Comparison of ENCODE assay signal across 2 cellular contexts in the genomic region with DNA sequence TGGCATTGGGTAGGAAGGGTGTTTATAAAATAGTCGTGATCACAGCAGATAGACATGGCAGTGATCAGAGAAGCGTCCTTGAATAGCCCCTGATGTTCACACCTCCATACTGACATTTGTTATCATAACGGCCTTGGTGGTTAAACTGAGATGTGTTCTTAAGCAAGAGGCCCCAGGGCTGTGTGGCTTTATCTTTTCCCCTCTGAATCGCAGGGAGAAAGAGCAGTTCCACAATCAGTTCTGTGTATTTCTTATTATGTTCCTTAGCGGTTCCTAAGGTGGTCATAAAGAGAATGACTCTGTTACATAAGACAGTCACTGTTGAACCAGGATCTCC.
TF ChIP-seq lines count a peak whose summit lies in the region.

No MANE protein-coding gene starts in this region.

TF ChIP-seq in IMR-90, 13 proteins besides CTCF, POLR2A, EP300 and RAD21:
- TF ChIP-seq NFE2L2 (IDR thresholded peaks at IDR 0.05; ENCODE audit: low read depth, low read length) (no peak), CEBPB (IDR thresholded peaks at IDR 0.05; ENCODE audit: low read depth, low read length) (0 out of 2 replicates have a peak, but pooled peaks have one; percentile 45)

TF ChIP-seq in liver, 16 proteins besides CTCF, POLR2A, EP300 and RAD21:
- TF ChIP-seq, protein P1, sequence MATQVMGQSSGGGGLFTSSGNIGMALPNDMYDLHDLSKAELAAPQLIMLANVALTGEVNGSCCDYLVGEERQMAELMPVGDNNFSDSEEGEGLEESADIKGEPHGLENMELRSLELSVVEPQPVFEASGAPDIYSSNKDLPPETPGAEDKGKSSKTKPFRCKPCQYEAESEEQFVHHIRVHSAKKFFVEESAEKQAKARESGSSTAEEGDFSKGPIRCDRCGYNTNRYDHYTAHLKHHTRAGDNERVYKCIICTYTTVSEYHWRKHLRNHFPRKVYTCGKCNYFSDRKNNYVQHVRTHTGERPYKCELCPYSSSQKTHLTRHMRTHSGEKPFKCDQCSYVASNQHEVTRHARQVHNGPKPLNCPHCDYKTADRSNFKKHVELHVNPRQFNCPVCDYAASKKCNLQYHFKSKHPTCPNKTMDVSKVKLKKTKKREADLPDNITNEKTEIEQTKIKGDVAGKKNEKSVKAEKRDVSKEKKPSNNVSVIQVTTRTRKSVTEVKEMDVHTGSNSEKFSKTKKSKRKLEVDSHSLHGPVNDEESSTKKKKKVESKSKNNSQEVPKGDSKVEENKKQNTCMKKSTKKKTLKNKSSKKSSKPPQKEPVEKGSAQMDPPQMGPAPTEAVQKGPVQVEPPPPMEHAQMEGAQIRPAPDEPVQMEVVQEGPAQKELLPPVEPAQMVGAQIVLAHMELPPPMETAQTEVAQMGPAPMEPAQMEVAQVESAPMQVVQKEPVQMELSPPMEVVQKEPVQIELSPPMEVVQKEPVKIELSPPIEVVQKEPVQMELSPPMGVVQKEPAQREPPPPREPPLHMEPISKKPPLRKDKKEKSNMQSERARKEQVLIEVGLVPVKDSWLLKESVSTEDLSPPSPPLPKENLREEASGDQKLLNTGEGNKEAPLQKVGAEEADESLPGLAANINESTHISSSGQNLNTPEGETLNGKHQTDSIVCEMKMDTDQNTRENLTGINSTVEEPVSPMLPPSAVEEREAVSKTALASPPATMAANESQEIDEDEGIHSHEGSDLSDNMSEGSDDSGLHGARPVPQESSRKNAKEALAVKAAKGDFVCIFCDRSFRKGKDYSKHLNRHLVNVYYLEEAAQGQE (IDR thresholded peaks at IDR 0.05), result no peak
- TF ChIP-seq GABPA (IDR thresholded peaks at IDR 0.05 in 1 of 2, conservative IDR thresholded peaks at IDR 0.05 in 1 of 2) (no peak), EGR1 (IDR thresholded peaks at IDR 0.05; ENCODE audit: low read depth in 2 of 2) (no peak), HNF4A (conservative IDR thresholded peaks at IDR 0.05) (no peak), FOXA2 (IDR thresholded peaks at IDR 0.05) (no peak), FOXA1 (IDR thresholded peaks at IDR 0.05) (no peak), SP1 (IDR thresholded peaks at IDR 0.05) (no peak), TAF1 (conservative IDR thresholded peaks at IDR 0.05) (no peak), JUND (IDR thresholded peaks at IDR 0.05) (no peak), YY1 (IDR thresholded peaks at IDR 0.05) (no peak), HNF4G (IDR thresholded peaks at IDR 0.05) (no peak), NR2F2 (IDR thresholded peaks at IDR 0.05) (no peak), RXRA (IDR thresholded peaks at IDR 0.05) (no peak)
- TF ChIP-seq, protein P2, sequence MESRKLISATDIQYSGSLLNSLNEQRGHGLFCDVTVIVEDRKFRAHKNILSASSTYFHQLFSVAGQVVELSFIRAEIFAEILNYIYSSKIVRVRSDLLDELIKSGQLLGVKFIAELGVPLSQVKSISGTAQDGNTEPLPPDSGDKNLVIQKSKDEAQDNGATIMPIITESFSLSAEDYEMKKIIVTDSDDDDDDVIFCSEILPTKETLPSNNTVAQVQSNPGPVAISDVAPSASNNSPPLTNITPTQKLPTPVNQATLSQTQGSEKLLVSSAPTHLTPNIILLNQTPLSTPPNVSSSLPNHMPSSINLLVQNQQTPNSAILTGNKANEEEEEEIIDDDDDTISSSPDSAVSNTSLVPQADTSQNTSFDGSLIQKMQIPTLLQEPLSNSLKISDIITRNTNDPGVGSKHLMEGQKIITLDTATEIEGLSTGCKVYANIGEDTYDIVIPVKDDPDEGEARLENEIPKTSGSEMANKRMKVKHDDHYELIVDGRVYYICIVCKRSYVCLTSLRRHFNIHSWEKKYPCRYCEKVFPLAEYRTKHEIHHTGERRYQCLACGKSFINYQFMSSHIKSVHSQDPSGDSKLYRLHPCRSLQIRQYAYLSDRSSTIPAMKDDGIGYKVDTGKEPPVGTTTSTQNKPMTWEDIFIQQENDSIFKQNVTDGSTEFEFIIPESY (IDR thresholded peaks at IDR 0.05), result no peak
- TF ChIP-seq, protein P3, sequence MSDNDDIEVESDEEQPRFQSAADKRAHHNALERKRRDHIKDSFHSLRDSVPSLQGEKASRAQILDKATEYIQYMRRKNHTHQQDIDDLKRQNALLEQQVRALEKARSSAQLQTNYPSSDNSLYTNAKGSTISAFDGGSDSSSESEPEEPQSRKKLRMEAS (IDR thresholded peaks at IDR 0.05), result no peak
- TF ChIP-seq, protein P4, sequence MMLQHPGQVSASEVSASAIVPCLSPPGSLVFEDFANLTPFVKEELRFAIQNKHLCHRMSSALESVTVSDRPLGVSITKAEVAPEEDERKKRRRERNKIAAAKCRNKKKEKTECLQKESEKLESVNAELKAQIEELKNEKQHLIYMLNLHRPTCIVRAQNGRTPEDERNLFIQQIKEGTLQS (IDR thresholded peaks at IDR 0.05), result no peak
